In genomic region chr9:137740311-137740710, GRCh38 we compare ENCODE assay signal across 13 cellular contexts.
A peak's percentile ranks its signal among the peaks of the same experiment; 100 is the strongest.
DNase-seq lines count a peak whose midpoint lies in the region; ATAC-seq, FAIRE-seq and TF ChIP-seq lines count a peak whose summit lies in the region.
"Had no signal": no experiment of that assay in that cellular context is flagged by ENCODE, and none has a peak within 500 bp of the region (broad histone marks: within the 10 kb centered on the region; RNA-seq: fewer than 3 reads in every experiment).

No MANE protein-coding gene starts in this region.

- peaks cover 72% of the 10 kb centered on the region for H3K36me3 Mint-ChIP-seq in nephron progenitor cell (ENCODE audit: low read depth)

- H2AFZ ChIP-seq in H1 (ENCODE audit: low read length) = no peak overlapping the region

- peaks cover 2 to 19% (median 8%) of the 10 kb centered on the region in 4 experiments; a peak in 5 of 8 replicates for H3K36me3 ChIP-seq in H1 (ENCODE audit: control insufficient read depth in 2 of 4, insufficient read depth in 4 of 4, low read length in 3 of 4)
- peaks cover 15 to 31% of the 10 kb centered on the region in 2 donors for H3K36me3 ChIP-seq in ascending aorta
- peaks cover under 1% of the 10 kb centered on the region for H3K36me3 ChIP-seq in breast epithelium

- 92% methylated on average over 9 of the region's 9 CpGs; no CpG with 5 or more reads in 1 of the 2 experiments for WGBS in H1 (ENCODE audit: extremely low coverage in 1 of 2, insufficient coverage in 1 of 2, insufficient read length in 1 of 2, insufficient replicate concordance in 2 of 2, low coverage in 1 of 2, low lambda C conversion rate in 2 of 2, missing lambda C conversion rate in 1 of 2), 2 experiments

- no peaks in the 10 kb centered on the region for H3K27me3 ChIP-seq in H1 (replicated peaks in 1 of 4; ENCODE audit: control insufficient read depth in 3 of 4, extremely low read depth in 1 of 4, insufficient read depth in 3 of 4, low read length in 3 of 4)
- H3K27me3 ChIP-seq in ascending aorta = no peaks in the 10 kb centered on the region
- no peaks in the 10 kb centered on the region for H3K27me3 ChIP-seq in breast epithelium

- peaks cover 12% of the 10 kb centered on the region for H3K79me1 ChIP-seq in H1 (ENCODE audit: low read depth, low read length)

- H3K27ac Mint-ChIP-seq in nephron progenitor cell = peak overlapping the region; percentile 86
- H3K27ac Mint-ChIP-seq: activated CD4-positive, alpha-beta T cell treated with anti-CD3 and anti-CD28 coated beads for 36 hours had no signal

- no peak overlapping the region for H2AK5ac ChIP-seq in H1 (ENCODE audit: low read depth, low read length)

- no peak overlapping the region for H3K14ac ChIP-seq in H1 (ENCODE audit: insufficient read length)

- H2BK5ac ChIP-seq in H1 (ENCODE audit: low read depth, low read length) = no peak overlapping the region

- H3K4me1 ChIP-seq in H1 (replicated peaks in 1 of 4; ENCODE audit: control insufficient read depth in 3 of 4, insufficient read depth in 4 of 4, low read length in 3 of 4) (no peaks in the 10 kb centered on the region), ascending aorta (no peaks in the 10 kb centered on the region), breast epithelium (no peaks in the 10 kb centered on the region)

- no peak for TF ChIP-seq EP300 in H1 (IDR thresholded peaks at IDR 0.05; ENCODE audit: borderline replicate concordance in 1 of 2, low read depth in 2 of 2, low read length in 2 of 2)

- TF ChIP-seq CTCF in H1 (IDR thresholded peaks at IDR 0.05; ENCODE audit: control extremely low read depth in 1 of 3, insufficient read depth in 1 of 3, low read depth in 1 of 3, low read length in 3 of 3) (no peak), nephron progenitor cell (IDR thresholded peaks at IDR 0.05) (no peak), ascending aorta (IDR thresholded peaks at IDR 0.05) (no peak), breast epithelium (IDR thresholded peaks at IDR 0.05) (no peak)

- no peak overlapping the region for H3K4me2 ChIP-seq in H1 (ENCODE audit: insufficient read depth in 1 of 2, low read depth in 2 of 2, low read length in 2 of 2)

- H3K4ac ChIP-seq in H1 (replicated peaks; ENCODE audit: insufficient read length, low read depth, low read length) = no peak overlapping the region

- peak; percentile 40 for DNase-seq in Daoy (ENCODE audit: low read depth)
- peak; percentile 13 for DNase-seq in NCI-H2196 treated with DMSO at 0.1 percent for 48 hours (lab: John Stamatoyannopoulos, UW; ENCODE audit: unreplicated experiment)
- no peak for DNase-seq in H1 (ENCODE audit: low read depth in 1 of 2, low spot score in 2 of 2)
- no peak for DNase-seq in nephron progenitor cell
- DNase-seq in ascending aorta (ENCODE audit: low spot score in 2 of 2) = no peak
- DNase-seq in cerebellar cortex (ENCODE audit: low spot score) = no peak
- no peak for DNase-seq in breast epithelium (ENCODE audit: low spot score in 2 of 2)
- DNase-seq: activated CD4-positive, alpha-beta T cell treated with anti-CD3 and anti-CD28 coated beads for 36 hours; activated naive CD8-positive, alpha-beta T cell treated with anti-CD3 and anti-CD28 coated beads for 36 hours; GF-D8; Kasumi-1; midbrain had no signal

- POLR2A ChIA-PET in H1 (lab: Charles Lee; ENCODE audit: partially characterized antibody) = interaction anchor here (0.6 to 2.1 kb wide), 5 partner anchors 9 to 148 kb away, joined by 3 to 7 read pairs (median 4); no protein-coding TSS in a partner anchor

- CTCF ChIA-PET in H1 (lab: Charles Lee; ENCODE audit: partially characterized antibody) = interaction anchor here (0.6 to 2.2 kb wide), 5 partner anchors 9 to 380 kb away, joined by 3 to 6 read pairs (median 3); no protein-coding TSS in a partner anchor

- no peak overlapping the region for H2BK15ac ChIP-seq in H1 (ENCODE audit: low read length)

- H4K20me1 ChIP-seq in H1 (replicated peaks in 1 of 2; ENCODE audit: control insufficient read depth in 1 of 2, insufficient read depth in 2 of 2, low read length in 2 of 2) = peaks cover 0 to 7% of the 10 kb centered on the region in 2 experiments

- H3K4me1 Mint-ChIP-seq in nephron progenitor cell = no peaks in the 10 kb centered on the region

- peak overlapping the region; percentile 62 for H4K8ac ChIP-seq in H1 (ENCODE audit: extremely low read depth, insufficient read depth, low read length)

- H3K23ac ChIP-seq in H1 (ENCODE audit: insufficient read length) = no peak overlapping the region

- H3K9me3 ChIP-seq in H1 (ENCODE audit: insufficient read depth in 2 of 2, low read depth in 1 of 2, low read length in 1 of 2) (no peaks in the 10 kb centered on the region), ascending aorta (no peaks in the 10 kb centered on the region), breast epithelium (no peaks in the 10 kb centered on the region)

- no peak for TF ChIP-seq RAD21 in H1 (IDR thresholded peaks at IDR 0.05 in 1 of 2, conservative IDR thresholded peaks at IDR 0.05 in 1 of 2; ENCODE audit: low read depth in 2 of 2, low read length in 2 of 2)

- H3K9me3 Mint-ChIP-seq in nephron progenitor cell = peaks cover 10% of the 10 kb centered on the region
- H3K9me3 Mint-ChIP-seq: activated naive CD8-positive, alpha-beta T cell treated with anti-CD3 and anti-CD28 coated beads for 36 hours had no signal

- no peak overlapping the region for H3K9ac ChIP-seq in H1 (replicated peaks in 1 of 4; ENCODE audit: extremely low read depth in 1 of 4, low read depth in 3 of 4, low read length in 3 of 4)

- no peak overlapping the region for H3K4me3 Mint-ChIP-seq in nephron progenitor cell
- H3K4me3 Mint-ChIP-seq: activated CD4-positive, alpha-beta T cell treated with anti-CD3 and anti-CD28 coated beads for 36 hours; activated naive CD8-positive, alpha-beta T cell treated with anti-CD3 and anti-CD28 coated beads for 36 hours had no signal

- no peak for ATAC-seq in GM21528 (IDR thresholded peaks at IDR 0.05; ENCODE audit: low FRiP score, unreplicated experiment)
- ATAC-seq: activated CD4-positive, alpha-beta T cell treated with anti-CD3 and anti-CD28 coated beads for 36 hours had no signal

- H4K5ac ChIP-seq in H1 (ENCODE audit: insufficient read length, low read depth, low read length) = no peak overlapping the region

- H3K18ac ChIP-seq in H1 (ENCODE audit: extremely low read depth, low read length) = no peak overlapping the region

- H2BK120ac ChIP-seq in H1 (replicated peaks; ENCODE audit: low read depth, low read length) = no peak overlapping the region

- TF ChIP-seq POLR2A in H1 (IDR thresholded peaks at IDR 0.05; ENCODE audit: control extremely low read depth in 1 of 2, low read depth in 2 of 2, low read length in 2 of 2) (no peak), breast epithelium (IDR thresholded peaks at IDR 0.05) (no peak)

- peaks cover 3% of the 10 kb centered on the region for H3K27me3 Mint-ChIP-seq in nephron progenitor cell (ENCODE audit: low read depth, poor library complexity)
- H3K27me3 Mint-ChIP-seq: activated CD4-positive, alpha-beta T cell treated with anti-CD3 and anti-CD28 coated beads for 36 hours; activated naive CD8-positive, alpha-beta T cell treated with anti-CD3 and anti-CD28 coated beads for 36 hours had no signal

- no peak overlapping the region for H3K56ac ChIP-seq in H1 (replicated peaks; ENCODE audit: insufficient read length, low read depth, low read length)

- no peak overlapping the region for H3K4me3 ChIP-seq in H1 (ENCODE audit: extremely low read depth in 1 of 4, insufficient read depth in 2 of 4, low read depth in 3 of 4, low read length in 4 of 4)
- H3K4me3 ChIP-seq in ascending aorta = no peak overlapping the region
- H3K4me3 ChIP-seq in breast epithelium = no peak overlapping the region

- H3K23me2 ChIP-seq in H1 (ENCODE audit: low read depth, low read length) = no peaks in the 10 kb centered on the region

- no peak overlapping the region for H2BK20ac ChIP-seq in H1 (ENCODE audit: low read length)

- no peak overlapping the region for H4K91ac ChIP-seq in H1 (replicated peaks; ENCODE audit: insufficient read length, low read length)

- FAIRE-seq in H1 (lab: Jason Lieb, UNC) = no peak

- H3K79me2 ChIP-seq in H1 (ENCODE audit: control insufficient read depth in 1 of 2, insufficient read depth in 2 of 2, low read length in 2 of 2) = peaks cover 0 to 18% of the 10 kb centered on the region in 2 experiments; a peak in 2 of 4 replicates

- no peak overlapping the region for H2BK12ac ChIP-seq in H1 (ENCODE audit: low read depth, low read length)

- intact Hi-C loops in ascending aorta (cut with DNase I) (no loop called here), breast epithelium (cut with DNase I; ENCODE audit: low total_unique reads) (no loop called here)

- no peak overlapping the region for H3K27ac ChIP-seq in H1 (ENCODE audit: low read depth, low read length)
- H3K27ac ChIP-seq in ascending aorta = no peak overlapping the region
- H3K27ac ChIP-seq in breast epithelium = no peak overlapping the region

TF ChIP-seq in H1, 55 proteins besides CTCF, POLR2A, EP300 and RAD21:
- TF ChIP-seq HDAC6 (IDR thresholded peaks at IDR 0.05; ENCODE audit: low read depth, low read length) (no peak), E2F6 (IDR thresholded peaks at IDR 0.05) (no peak), FOSL1 (IDR thresholded peaks at IDR 0.05; ENCODE audit: insufficient read depth, low read depth, low read length) (no peak), MAFK (IDR thresholded peaks at IDR 0.05; ENCODE audit: low read depth, low read length) (no peak)

Comparison
In these comparisons a context has a peak if more than half of its experiments do, and no peak if none do; other contexts are left out.
1. DNase-seq: peak in Daoy (single experiment) and NCI-H2196 treated with DMSO at 0.1 percent for 48 hours (single experiment); none in H1 (0 of 2), nephron progenitor cell (single experiment), ascending aorta (0 of 2), cerebellar cortex (single experiment) and breast epithelium (0 of 2).